In the genomic region with DNA sequence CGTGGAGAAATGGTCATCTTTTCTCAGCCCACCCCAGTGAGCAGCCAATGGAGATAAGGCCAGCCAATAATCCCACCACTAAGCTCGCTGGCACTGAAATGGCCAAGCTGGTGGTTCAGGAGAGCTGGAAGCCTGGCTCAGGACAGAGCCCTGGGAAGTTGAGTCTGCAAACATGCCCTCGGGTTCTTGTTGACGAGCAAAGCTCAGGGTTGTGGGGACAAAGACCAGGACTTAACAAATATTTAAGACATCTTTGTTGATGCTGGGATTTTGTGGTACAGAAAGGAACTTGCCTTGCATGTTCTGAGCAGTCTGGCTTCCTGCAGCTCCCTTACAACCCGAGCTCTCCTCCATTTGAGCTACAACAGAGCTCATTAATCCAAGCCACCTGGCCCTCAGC, we compare ENCODE assay signal across 16 cellular contexts.
"Had no signal": no experiment of that assay in that cellular context is flagged by ENCODE, and none has a peak within 500 bp of the region (broad histone marks: within the 10 kb centered on the region; RNA-seq: fewer than 3 reads in every experiment).

No MANE protein-coding gene starts in this region.

- DNase-seq: activated CD8-positive, alpha-beta memory T cell treated with anti-CD3 and anti-CD28 coated beads, Interleukin-2, amount 50 U/mL, for 48 hours; activated naive CD4-positive, alpha-beta T cell treated with anti-CD3 and anti-CD28 coated beads for 36 hours; activated naive CD8-positive, alpha-beta T cell treated with anti-CD3 and anti-CD28 coated beads, Interleukin-2, amount 10 ng/mL, durations not matched to agents 7 days and 5 days; activated T-cell treated with anti-CD3 and anti-CD28 coated beads, Interleukin-2, amount 50 U/mL, for 48 hours; amniotic stem cell; effector memory CD8-positive, alpha-beta T cell; left cardiac atrium; naive thymus-derived CD4-positive, alpha-beta T cell; spleen; stimulated activated CD4-positive, alpha-beta T cell treated with anti-CD3 and anti-CD28 coated beads, Interleukin-4, amount 100 ng/mL, for 1 hour; stimulated activated naive CD4-positive, alpha-beta T cell; T-helper 1 cell; upper lobe of left lung had no signal

- ATAC-seq: effector memory CD8-positive, alpha-beta T cell; esophagus mucosa; left cardiac atrium; naive thymus-derived CD4-positive, alpha-beta T cell; WTC11 had no signal

- H3K9me3 Mint-ChIP-seq: activated naive CD4-positive, alpha-beta T cell treated with anti-CD3 and anti-CD28 coated beads for 36 hours; activated naive CD8-positive, alpha-beta T cell treated with anti-CD3 and anti-CD28 coated beads, Interleukin-2, amount 10 ng/mL, durations not matched to agents 7 days and 5 days; central memory CD8-positive, alpha-beta T cell; effector memory CD8-positive, alpha-beta T cell; naive thymus-derived CD4-positive, alpha-beta T cell; WTC11 had no signal

- H3K27ac Mint-ChIP-seq: activated naive CD4-positive, alpha-beta T cell treated with anti-CD3 and anti-CD28 coated beads for 36 hours; activated naive CD8-positive, alpha-beta T cell treated with anti-CD3 and anti-CD28 coated beads, Interleukin-2, amount 10 ng/mL, durations not matched to agents 7 days and 5 days; effector memory CD8-positive, alpha-beta T cell; naive thymus-derived CD4-positive, alpha-beta T cell; WTC11 had no signal

- H3K4me3 Mint-ChIP-seq: activated naive CD4-positive, alpha-beta T cell treated with anti-CD3 and anti-CD28 coated beads for 36 hours; activated naive CD8-positive, alpha-beta T cell treated with anti-CD3 and anti-CD28 coated beads, Interleukin-2, amount 10 ng/mL, durations not matched to agents 7 days and 5 days; central memory CD8-positive, alpha-beta T cell; effector memory CD8-positive, alpha-beta T cell; naive thymus-derived CD4-positive, alpha-beta T cell; WTC11 had no signal

- H3K27me3 Mint-ChIP-seq: activated naive CD8-positive, alpha-beta T cell treated with anti-CD3 and anti-CD28 coated beads, Interleukin-2, amount 10 ng/mL, durations not matched to agents 7 days and 5 days; central memory CD8-positive, alpha-beta T cell; effector memory CD8-positive, alpha-beta T cell; naive thymus-derived CD4-positive, alpha-beta T cell had no signal
